Comparison of ENCODE assay signal across 1 cellular context in genomic region chr12:107462428-107463332, GRCh38.
TF ChIP-seq lines count a peak whose summit lies in the region.

No MANE protein-coding gene starts in this region.

TF ChIP-seq in HEK293, 187 proteins besides CTCF, POLR2A, EP300 and RAD21 (continued from another document and continues in another):
- peak; percentile 93 for TF ChIP-seq PRDM1 (tag by site-specific recombination; IDR thresholded peaks at IDR 0.05)
- TF ChIP-seq KLF9 (tag by site-specific recombination; IDR thresholded peaks at IDR 0.05; ENCODE audit: low read depth), result no peak
- no peak for TF ChIP-seq ZBTB7A (tag by site-specific recombination; IDR thresholded peaks at IDR 0.05; ENCODE audit: low read depth)
- no peak for TF ChIP-seq ZBTB48 (tag by site-specific recombination; IDR thresholded peaks at IDR 0.05)
- TF ChIP-seq ZNF175 (tag by site-specific recombination; IDR thresholded peaks at IDR 0.05), result no peak
- TF ChIP-seq YY1 (tag by site-specific recombination; IDR thresholded peaks at IDR 0.05), result no peak; the same call in 1 of the 2 replicates
- TF ChIP-seq ZNF37A (tag by site-specific recombination; IDR thresholded peaks at IDR 0.05), result no peak
- TF ChIP-seq GLIS1 (tag by site-specific recombination; IDR thresholded peaks at IDR 0.05), result no peak
- TF ChIP-seq ZNF223 (tag by site-specific recombination; IDR thresholded peaks at IDR 0.05), result no peak
- TF ChIP-seq ZNF658 (tag by site-specific recombination; IDR thresholded peaks at IDR 0.05), result peak; percentile 60
- TF ChIP-seq OVOL3 (tag by site-specific recombination; IDR thresholded peaks at IDR 0.05), result no peak; the same call in 1 of the 2 replicates
- TF ChIP-seq ZNF843 (tag by site-specific recombination; IDR thresholded peaks at IDR 0.05), result no peak
- TF ChIP-seq BCL11B (tag by site-specific recombination; IDR thresholded peaks at IDR 0.05; ENCODE audit: low read depth), result no peak
- no peak for TF ChIP-seq ZNF248 (tag by site-specific recombination; IDR thresholded peaks at IDR 0.05)
- no peak for TF ChIP-seq ZNF26 (tag by site-specific recombination; IDR thresholded peaks at IDR 0.05)
- TF ChIP-seq, protein P1, sequence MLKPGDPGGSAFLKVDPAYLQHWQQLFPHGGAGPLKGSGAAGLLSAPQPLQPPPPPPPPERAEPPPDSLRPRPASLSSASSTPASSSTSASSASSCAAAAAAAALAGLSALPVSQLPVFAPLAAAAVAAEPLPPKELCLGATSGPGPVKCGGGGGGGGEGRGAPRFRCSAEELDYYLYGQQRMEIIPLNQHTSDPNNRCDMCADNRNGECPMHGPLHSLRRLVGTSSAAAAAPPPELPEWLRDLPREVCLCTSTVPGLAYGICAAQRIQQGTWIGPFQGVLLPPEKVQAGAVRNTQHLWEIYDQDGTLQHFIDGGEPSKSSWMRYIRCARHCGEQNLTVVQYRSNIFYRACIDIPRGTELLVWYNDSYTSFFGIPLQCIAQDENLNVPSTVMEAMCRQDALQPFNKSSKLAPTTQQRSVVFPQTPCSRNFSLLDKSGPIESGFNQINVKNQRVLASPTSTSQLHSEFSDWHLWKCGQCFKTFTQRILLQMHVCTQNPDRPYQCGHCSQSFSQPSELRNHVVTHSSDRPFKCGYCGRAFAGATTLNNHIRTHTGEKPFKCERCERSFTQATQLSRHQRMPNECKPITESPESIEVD (tag by site-specific recombination; IDR thresholded peaks at IDR 0.05), result no peak
- TF ChIP-seq, protein P2, sequence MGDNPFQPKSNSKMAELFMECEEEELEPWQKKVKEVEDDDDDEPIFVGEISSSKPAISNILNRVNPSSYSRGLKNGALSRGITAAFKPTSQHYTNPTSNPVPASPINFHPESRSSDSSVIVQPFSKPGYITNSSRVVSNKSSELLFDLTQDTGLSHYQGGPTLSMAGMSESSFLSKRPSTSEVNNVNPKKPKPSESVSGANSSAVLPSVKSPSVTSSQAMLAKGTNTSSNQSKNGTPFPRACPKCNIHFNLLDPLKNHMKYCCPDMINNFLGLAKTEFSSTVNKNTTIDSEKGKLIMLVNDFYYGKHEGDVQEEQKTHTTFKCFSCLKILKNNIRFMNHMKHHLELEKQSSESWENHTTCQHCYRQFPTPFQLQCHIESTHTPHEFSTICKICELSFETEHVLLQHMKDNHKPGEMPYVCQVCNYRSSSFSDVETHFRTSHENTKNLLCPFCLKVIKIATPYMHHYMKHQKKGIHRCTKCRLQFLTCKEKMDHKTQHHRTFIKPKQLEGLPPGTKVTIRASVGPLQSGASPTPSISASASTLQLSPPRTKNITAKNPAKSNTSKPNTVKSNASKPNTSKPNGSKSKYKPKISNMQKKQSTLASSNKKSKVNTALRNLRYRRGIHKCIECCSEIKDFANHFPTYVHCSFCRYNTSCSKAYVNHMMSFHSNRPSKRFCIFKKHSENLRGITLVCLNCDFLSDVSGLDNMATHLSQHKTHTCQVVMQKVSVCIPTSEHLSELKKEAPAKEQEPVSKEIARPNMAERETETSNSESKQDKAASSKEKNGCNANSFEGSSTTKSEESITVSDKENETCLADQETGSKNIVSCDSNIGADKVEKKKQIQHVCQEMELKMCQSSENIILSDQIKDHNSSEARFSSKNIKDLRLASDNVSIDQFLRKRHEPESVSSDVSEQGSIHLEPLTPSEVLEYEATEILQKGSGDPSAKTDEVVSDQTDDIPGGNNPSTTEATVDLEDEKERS (tag by site-specific recombination; IDR thresholded peaks at IDR 0.05), result no peak
- no peak for TF ChIP-seq ZNF239 (tag by site-specific recombination; IDR thresholded peaks at IDR 0.05)
- TF ChIP-seq, protein P3, sequence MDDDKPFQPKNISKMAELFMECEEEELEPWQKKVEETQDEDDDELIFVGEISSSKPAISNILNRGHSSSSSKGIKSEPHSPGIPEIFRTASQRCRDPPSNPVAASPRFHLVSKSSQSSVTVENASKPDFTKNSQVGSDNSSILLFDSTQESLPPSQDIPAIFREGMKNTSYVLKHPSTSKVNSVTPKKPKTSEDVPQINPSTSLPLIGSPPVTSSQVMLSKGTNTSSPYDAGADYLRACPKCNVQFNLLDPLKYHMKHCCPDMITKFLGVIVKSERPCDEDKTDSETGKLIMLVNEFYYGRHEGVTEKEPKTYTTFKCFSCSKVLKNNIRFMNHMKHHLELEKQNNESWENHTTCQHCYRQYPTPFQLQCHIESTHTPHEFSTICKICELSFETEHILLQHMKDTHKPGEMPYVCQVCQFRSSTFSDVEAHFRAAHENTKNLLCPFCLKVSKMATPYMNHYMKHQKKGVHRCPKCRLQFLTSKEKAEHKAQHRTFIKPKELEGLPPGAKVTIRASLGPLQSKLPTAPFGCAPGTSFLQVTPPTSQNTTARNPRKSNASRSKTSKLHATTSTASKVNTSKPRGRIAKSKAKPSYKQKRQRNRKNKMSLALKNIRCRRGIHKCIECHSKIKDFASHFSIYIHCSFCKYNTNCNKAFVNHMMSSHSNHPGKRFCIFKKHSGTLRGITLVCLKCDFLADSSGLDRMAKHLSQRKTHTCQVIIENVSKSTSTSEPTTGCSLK (tag by site-specific recombination; IDR thresholded peaks at IDR 0.05), result 0 out of 2 replicates have a peak, but pooled peaks have one; percentile 17
- no peak for TF ChIP-seq ZNF416 (tag by site-specific recombination; IDR thresholded peaks at IDR 0.05)
- TF ChIP-seq EGR2 (tag by site-specific recombination; IDR thresholded peaks at IDR 0.05; ENCODE audit: low read depth), result no peak
- no peak for TF ChIP-seq ZBTB49 (tag by site-specific recombination; IDR thresholded peaks at IDR 0.05; ENCODE audit: low read depth)
- no peak for TF ChIP-seq FEZF1 (tag by site-specific recombination; IDR thresholded peaks at IDR 0.05)
- no peak for TF ChIP-seq ZNF777 (tag by site-specific recombination; IDR thresholded peaks at IDR 0.05; ENCODE audit: borderline replicate concordance)
- no peak for TF ChIP-seq KLF7 (tag by site-specific recombination; IDR thresholded peaks at IDR 0.05; ENCODE audit: borderline replicate concordance)
- TF ChIP-seq ZNF335 (tag by site-specific recombination; conservative IDR thresholded peaks at IDR 0.05), result no peak
- TF ChIP-seq ZNF404 (tag by site-specific recombination; IDR thresholded peaks at IDR 0.05), result no peak
- TF ChIP-seq REPIN1 (tag by site-specific recombination; IDR thresholded peaks at IDR 0.05; ENCODE audit: low read depth), result no peak
- TF ChIP-seq ZNF133 (tag by site-specific recombination; IDR thresholded peaks at IDR 0.05), result no peak
- TF ChIP-seq ZNF24 (tag by site-specific recombination; IDR thresholded peaks at IDR 0.05), result no peak
- TF ChIP-seq ZNF202 (tag by site-specific recombination; IDR thresholded peaks at IDR 0.05; ENCODE audit: borderline replicate concordance), result no peak
- no peak for TF ChIP-seq ZSCAN23 (tag by site-specific recombination; IDR thresholded peaks at IDR 0.05)
- no peak for TF ChIP-seq ZNF394 (tag by site-specific recombination; IDR thresholded peaks at IDR 0.05; ENCODE audit: borderline replicate concordance)
- TF ChIP-seq ZNF596 (tag by site-specific recombination; IDR thresholded peaks at IDR 0.05), result no peak
- TF ChIP-seq ZNF571 (tag by site-specific recombination; IDR thresholded peaks at IDR 0.05), result peak; percentile 82; the same call in 1 of the 2 replicates
- TF ChIP-seq OSR2 (tag by site-specific recombination; IDR thresholded peaks at IDR 0.05), result no peak
- no peak for TF ChIP-seq ZNF274 (IDR thresholded peaks at IDR 0.05; ENCODE audit: low read length)
- TF ChIP-seq ZNF274 (tag by site-specific recombination; IDR thresholded peaks at IDR 0.05; ENCODE audit: borderline replicate concordance), result no peak
- TF ChIP-seq BCL6B (tag by site-specific recombination; IDR thresholded peaks at IDR 0.05), result peak; percentile 25; the same call in 1 of the 2 replicates
- peak; percentile 57 for TF ChIP-seq ZNF580 (tag by site-specific recombination; IDR thresholded peaks at IDR 0.05)
- no peak for TF ChIP-seq ZNF530 (tag by site-specific recombination; IDR thresholded peaks at IDR 0.05; ENCODE audit: low read depth)
- TF ChIP-seq ZNF792 (tag by site-specific recombination; IDR thresholded peaks at IDR 0.05), result no peak
- TF ChIP-seq ZNF639 (tag by site-specific recombination; IDR thresholded peaks at IDR 0.05), result no peak
- no peak for TF ChIP-seq ZNF155 (tag by site-specific recombination; IDR thresholded peaks at IDR 0.05)
- no peak for TF ChIP-seq ZNF211 (tag by site-specific recombination; IDR thresholded peaks at IDR 0.05; ENCODE audit: low read depth)
- TF ChIP-seq MZF1 (tag by site-specific recombination; IDR thresholded peaks at IDR 0.05; ENCODE audit: borderline replicate concordance), result no peak
- no peak for TF ChIP-seq ZNF2 (tag by site-specific recombination; IDR thresholded peaks at IDR 0.05)
- no peak; the same call in 1 of the 2 replicates for TF ChIP-seq ZNF544 (tag by site-specific recombination; IDR thresholded peaks at IDR 0.05)
- TF ChIP-seq ZNF692 (tag by site-specific recombination; IDR thresholded peaks at IDR 0.05), result no peak
- no peak for TF ChIP-seq ZNF146 (tag by site-specific recombination; IDR thresholded peaks at IDR 0.05)
- TF ChIP-seq ZNF626 (tag by site-specific recombination; IDR thresholded peaks at IDR 0.05), result no peak
- no peak for TF ChIP-seq ZFP37 (tag by site-specific recombination; IDR thresholded peaks at IDR 0.05)
